In genomic region chr9:133188006-133188842, GRCh38 we compare ENCODE assay signal across 8 cellular contexts. TPM values are rescaled to one million over a fixed set of nuclear protein-coding genes. Genes with fewer than 3 reads are reported as not detected.
DNase-seq lines count a peak whose midpoint lies in the region; ATAC-seq and FAIRE-seq lines count a peak whose summit lies in the region.

No MANE protein-coding gene starts in this region.

- DNase-seq in NCI-H1436 (lab: John Stamatoyannopoulos, UW) (peak; percentile 44), NCI-H1436 treated with DMSO at 0.1 percent for 48 hours (lab: John Stamatoyannopoulos, UW) (no peak), NCI-H1092 treated with DMSO at 0.1 percent for 48 hours (lab: John Stamatoyannopoulos, UW) (peak; percentile 8), T47D (ENCODE audit: low read depth in 1 of 2, low spot score in 1 of 2) (peak; percentile 55 to 67), posterior vena cava (ENCODE audit: low spot score) (peak; percentile 66), GM19239 (ENCODE audit: insufficient read length, low spot score) (no peak), hippocampal formation (lab: John Stamatoyannopoulos, UW) (no peak)

- in situ Hi-C loops in T47D (cut with HindIII; ENCODE audit: low pct_unique_long_range_greater_than_20kb, low sequenced_read_pairs): no loop called here

- FAIRE-seq in GM19239 (lab: Jason Lieb, UNC): no peak

- no peak for ATAC-seq in HG03139 (IDR thresholded peaks at IDR 0.05; ENCODE audit: unreplicated experiment)

- intact Hi-C loops in posterior vena cava (cut with DNase I): loop anchor here (5.0 to 10.0 kb wide), 2 partner anchors 137 to 299 kb away; no protein-coding TSS in a partner anchor

RNA-seq across cellular contexts. Expression of gene OBP2B, which starts 20.8 kb away (rescaled TPM):
- not detected for total RNA-seq in posterior vena cava

RNA-seq across cellular contexts. Expression of gene GBGT1, which starts 24.5 kb away (rescaled TPM):
- total RNA-seq in posterior vena cava: 10 to 100 TPM; 14.2 to 19.9 TPM

Comparison
In these comparisons a context has a peak if more than half of its experiments do, and no peak if none do; other contexts are left out.
1. DNase-seq: peak in NCI-H1436 (single experiment), NCI-H1092 treated with DMSO at 0.1 percent for 48 hours (single experiment), T47D (2 of 2) and posterior vena cava (single experiment); none in NCI-H1436 treated with DMSO at 0.1 percent for 48 hours (single experiment), GM19239 (single experiment) and hippocampal formation (0 of 2).